In the genomic region with DNA sequence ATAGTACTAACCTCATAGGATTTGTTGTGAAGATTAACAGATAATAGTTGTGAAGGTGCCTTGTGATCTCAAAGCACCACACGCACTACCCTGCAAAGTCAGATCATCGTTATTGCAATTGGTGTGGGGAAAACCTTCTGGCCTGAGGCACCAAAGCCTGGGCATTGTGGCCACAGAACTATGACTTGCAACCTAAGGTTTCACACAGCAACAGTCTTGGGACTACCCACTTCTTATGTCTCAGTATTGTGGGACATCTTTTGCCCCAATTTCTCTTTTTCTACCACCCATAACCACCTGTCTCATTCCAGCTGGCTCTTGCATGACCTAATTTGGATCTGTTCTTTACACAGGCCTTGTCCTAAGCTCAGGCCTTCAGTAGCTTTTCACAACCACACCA, we compare ENCODE assay signal across 1 cellular context.
TF ChIP-seq lines count a peak whose summit lies in the region.

No MANE protein-coding gene starts in this region.

TF ChIP-seq in GM12878, 131 proteins besides CTCF, POLR2A, EP300 and RAD21 (continued from another document):
- TF ChIP-seq ZNF274 (IDR thresholded peaks at IDR 0.05; ENCODE audit: insufficient read depth, insufficient read length) (no peak), FOS (IDR thresholded peaks at IDR 0.05; ENCODE audit: borderline replicate concordance, extremely low read depth, insufficient read length) (no peak), BRCA1 (IDR thresholded peaks at IDR 0.05; ENCODE audit: low read depth, low read length) (no peak), CEBPZ (IDR thresholded peaks at IDR 0.05; ENCODE audit: low read depth, low read length) (no peak), NFIC (IDR thresholded peaks at IDR 0.05; ENCODE audit: low read depth, low read length) (no peak), RFX5 (IDR thresholded peaks at IDR 0.05; ENCODE audit: low read depth, low read length) (no peak), HDAC6 (IDR thresholded peaks at IDR 0.05; ENCODE audit: unreplicated experiment) (no peak), MTA2 (IDR thresholded peaks at IDR 0.05; ENCODE audit: low read depth) (no peak), MEF2B (IDR thresholded peaks at IDR 0.05; ENCODE audit: partially characterized antibody, poor library complexity, severe bottlenecking) (no peak)
- TF ChIP-seq, protein P1, sequence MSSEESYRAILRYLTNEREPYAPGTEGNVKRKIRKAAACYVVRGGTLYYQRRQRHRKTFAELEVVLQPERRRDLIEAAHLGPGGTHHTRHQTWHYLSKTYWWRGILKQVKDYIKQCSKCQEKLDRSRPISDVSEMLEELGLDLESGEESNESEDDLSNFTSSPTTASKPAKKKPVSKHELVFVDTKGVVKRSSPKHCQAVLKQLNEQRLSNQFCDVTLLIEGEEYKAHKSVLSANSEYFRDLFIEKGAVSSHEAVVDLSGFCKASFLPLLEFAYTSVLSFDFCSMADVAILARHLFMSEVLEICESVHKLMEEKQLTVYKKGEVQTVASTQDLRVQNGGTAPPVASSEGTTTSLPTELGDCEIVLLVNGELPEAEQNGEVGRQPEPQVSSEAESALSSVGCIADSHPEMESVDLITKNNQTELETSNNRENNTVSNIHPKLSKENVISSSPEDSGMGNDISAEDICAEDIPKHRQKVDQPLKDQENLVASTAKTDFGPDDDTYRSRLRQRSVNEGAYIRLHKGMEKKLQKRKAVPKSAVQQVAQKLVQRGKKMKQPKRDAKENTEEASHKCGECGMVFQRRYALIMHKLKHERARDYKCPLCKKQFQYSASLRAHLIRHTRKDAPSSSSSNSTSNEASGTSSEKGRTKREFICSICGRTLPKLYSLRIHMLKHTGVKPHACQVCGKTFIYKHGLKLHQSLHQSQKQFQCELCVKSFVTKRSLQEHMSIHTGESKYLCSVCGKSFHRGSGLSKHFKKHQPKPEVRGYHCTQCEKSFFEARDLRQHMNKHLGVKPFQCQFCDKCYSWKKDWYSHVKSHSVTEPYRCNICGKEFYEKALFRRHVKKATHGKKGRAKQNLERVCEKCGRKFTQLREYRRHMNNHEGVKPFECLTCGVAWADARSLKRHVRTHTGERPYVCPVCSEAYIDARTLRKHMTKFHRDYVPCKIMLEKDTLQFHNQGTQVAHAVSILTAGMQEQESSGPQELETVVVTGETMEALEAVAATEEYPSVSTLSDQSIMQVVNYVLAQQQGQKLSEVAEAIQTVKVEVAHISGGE (CRISPR knock-in tag; IDR thresholded peaks at IDR 0.05): no peak
- TF ChIP-seq, protein P2, sequence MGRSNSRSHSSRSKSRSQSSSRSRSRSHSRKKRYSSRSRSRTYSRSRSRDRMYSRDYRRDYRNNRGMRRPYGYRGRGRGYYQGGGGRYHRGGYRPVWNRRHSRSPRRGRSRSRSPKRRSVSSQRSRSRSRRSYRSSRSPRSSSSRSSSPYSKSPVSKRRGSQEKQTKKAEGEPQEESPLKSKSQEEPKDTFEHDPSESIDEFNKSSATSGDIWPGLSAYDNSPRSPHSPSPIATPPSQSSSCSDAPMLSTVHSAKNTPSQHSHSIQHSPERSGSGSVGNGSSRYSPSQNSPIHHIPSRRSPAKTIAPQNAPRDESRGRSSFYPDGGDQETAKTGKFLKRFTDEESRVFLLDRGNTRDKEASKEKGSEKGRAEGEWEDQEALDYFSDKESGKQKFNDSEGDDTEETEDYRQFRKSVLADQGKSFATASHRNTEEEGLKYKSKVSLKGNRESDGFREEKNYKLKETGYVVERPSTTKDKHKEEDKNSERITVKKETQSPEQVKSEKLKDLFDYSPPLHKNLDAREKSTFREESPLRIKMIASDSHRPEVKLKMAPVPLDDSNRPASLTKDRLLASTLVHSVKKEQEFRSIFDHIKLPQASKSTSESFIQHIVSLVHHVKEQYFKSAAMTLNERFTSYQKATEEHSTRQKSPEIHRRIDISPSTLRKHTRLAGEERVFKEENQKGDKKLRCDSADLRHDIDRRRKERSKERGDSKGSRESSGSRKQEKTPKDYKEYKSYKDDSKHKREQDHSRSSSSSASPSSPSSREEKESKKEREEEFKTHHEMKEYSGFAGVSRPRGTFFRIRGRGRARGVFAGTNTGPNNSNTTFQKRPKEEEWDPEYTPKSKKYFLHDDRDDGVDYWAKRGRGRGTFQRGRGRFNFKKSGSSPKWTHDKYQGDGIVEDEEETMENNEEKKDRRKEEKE (IDR thresholded peaks at IDR 0.05): no peak
- TF ChIP-seq, protein P3, sequence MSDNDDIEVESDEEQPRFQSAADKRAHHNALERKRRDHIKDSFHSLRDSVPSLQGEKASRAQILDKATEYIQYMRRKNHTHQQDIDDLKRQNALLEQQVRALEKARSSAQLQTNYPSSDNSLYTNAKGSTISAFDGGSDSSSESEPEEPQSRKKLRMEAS (IDR thresholded peaks at IDR 0.05; ENCODE audit: low read depth, low read length): no peak
